In the genomic region with DNA sequence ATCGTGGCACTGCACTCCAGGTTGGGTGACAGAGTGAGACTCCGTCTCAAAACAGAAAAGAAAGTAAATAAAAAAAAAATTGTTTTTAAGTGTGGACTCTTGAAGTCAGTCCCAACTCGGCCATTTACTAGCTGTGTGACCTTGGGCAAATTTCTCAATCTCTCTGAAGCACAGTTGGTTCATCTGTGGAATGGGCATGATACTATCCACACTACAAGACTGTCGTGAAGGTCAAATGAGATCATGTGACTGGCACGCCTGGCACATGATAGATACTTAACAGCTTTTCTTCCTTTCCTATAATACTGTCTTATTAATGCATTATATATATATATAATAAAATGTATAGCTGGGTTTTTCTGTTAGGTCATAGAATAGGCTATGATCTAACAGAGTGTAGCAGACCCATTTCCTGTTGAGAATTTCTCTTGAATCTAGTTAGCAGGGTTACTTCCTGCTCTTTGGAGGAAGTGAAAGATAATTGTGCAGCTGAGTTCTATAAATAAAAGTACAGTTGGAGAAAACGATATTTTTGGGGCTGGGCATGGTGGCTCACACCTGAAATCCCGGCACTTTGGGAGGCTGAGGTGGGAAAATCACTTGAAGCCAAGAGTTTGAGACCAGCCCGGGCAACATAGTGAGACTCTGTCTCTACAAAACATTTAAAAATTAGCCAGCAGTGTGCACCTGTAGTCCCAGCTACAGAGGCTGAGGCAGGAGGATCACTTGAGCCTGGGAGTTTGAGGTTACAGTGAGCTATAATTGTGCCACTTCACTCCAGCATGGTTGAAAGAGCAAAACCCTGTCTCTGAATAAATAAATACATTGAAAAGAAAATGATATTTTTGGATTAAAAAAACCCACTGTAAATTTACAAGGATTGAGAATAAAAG, we compare ENCODE assay signal across 9 cellular contexts. TPM values are rescaled to one million over a fixed set of nuclear protein-coding genes. Genes with fewer than 3 reads are reported as not detected.
DNase-seq lines count a peak whose midpoint lies in the region; ATAC-seq and TF ChIP-seq lines count a peak whose summit lies in the region.
"Had no signal": no experiment of that assay in that cellular context is flagged by ENCODE, and none has a peak within 500 bp of the region (broad histone marks: within the 10 kb centered on the region; RNA-seq: fewer than 3 reads in every experiment).

No MANE protein-coding gene starts in this region.

- H3K27me3 Mint-ChIP-seq in T-helper 17 cell (no peaks in the 10 kb centered on the region), memory B cell (no peaks in the 10 kb centered on the region)

- no peaks in the 10 kb centered on the region for H3K9me3 Mint-ChIP-seq in memory B cell

- H3K36me3 ChIP-seq in GM06990 (ENCODE audit: control insufficient read depth, insufficient read depth, low read length), result no peaks in the 10 kb centered on the region

- no peaks in the 10 kb centered on the region for H3K27me3 ChIP-seq in GM06990 (replicated peaks; ENCODE audit: control insufficient read depth, insufficient read depth, low read length)

- no peaks in the 10 kb centered on the region for H3K9me3 ChIP-seq in T-helper 17 cell (ENCODE audit: control insufficient read depth, low read length, poor library complexity, severe bottlenecking)

- no peak for TF ChIP-seq CTCF in GM06990 (IDR thresholded peaks at IDR 0.05; ENCODE audit: insufficient read depth, low read length, poor library complexity, severe bottlenecking)

- H3K36me3 Mint-ChIP-seq in T-helper 17 cell (ENCODE audit: low read depth) (no peaks in the 10 kb centered on the region), memory B cell (peaks cover 21% of the 10 kb centered on the region)

- H3K27ac Mint-ChIP-seq in T-helper 17 cell (peak overlapping the region; percentile 74), memory B cell (peak overlapping the region; percentile 81)

- H3K4me3 Mint-ChIP-seq in T-helper 17 cell (peak overlapping the region; percentile 7), memory B cell (peak overlapping the region; percentile 68)

- DNase-seq in GM06990 (ENCODE audit: extremely low read depth, insufficient read length) (peak; percentile 46), HT1080 (ENCODE audit: low read depth) (peak; percentile 57), T-helper 17 cell (no peak), memory B cell (ENCODE audit: low spot score in 2 of 2) (peak in 1 of 2 donors; percentile 27), retina (no peak), NCI-H1436 treated with DMSO at 0.1 percent for 48 hours (lab: John Stamatoyannopoulos, UW) (no peak)
- DNase-seq in activated effector memory CD4-positive, alpha-beta T cell treated with Interleukin-2 at 50 U/mL for 16 hours, result no peak
- DNase-seq: NCI-H510A had no signal

- peak; percentile 52 for ATAC-seq in T-helper 17 cell
- ATAC-seq in memory B cell (ENCODE audit: low read depth), result peak; percentile 99
- ATAC-seq in GM18502 (IDR thresholded peaks at IDR 0.05; ENCODE audit: poor library complexity, unreplicated experiment), result no peak

- peaks cover 15% of the 10 kb centered on the region for H3K4me1 Mint-ChIP-seq in T-helper 17 cell
- H3K4me1 Mint-ChIP-seq in memory B cell, result peaks cover 33% of the 10 kb centered on the region

- no peak overlapping the region for H3K4me3 ChIP-seq in GM06990 (replicated peaks; ENCODE audit: low read depth, low read length)

RNA-seq across cellular contexts. Expression of a gene that starts 7.3 kb away (rescaled TPM):
- 7.3 and 8.2 TPM in 2 replicates for total RNA-seq in HT1080 (2014; rRNA removed; shearing (Covaris generic))
- polyA plus RNA-seq in HT1080 (2015; cell fraction: cytosol; rRNA removed), result 15.5 and 16.3 TPM in 2 replicates
- 39.7 and 40.7 TPM in 2 replicates for polyA plus RNA-seq in HT1080 (2015; cell fraction: nucleus; rRNA removed)
- total RNA-seq in T-helper 17 cell, result 1 to 10 TPM; 1.0 to 1.4 TPM

RNA-seq across cellular contexts. Expression of a gene that starts 40.6 kb away (rescaled TPM):
- total RNA-seq in HT1080 (2014; rRNA removed; shearing (Covaris generic)), result 11.6 and 13.8 TPM in 2 replicates
- 14.0 and 17.4 TPM in 2 replicates for polyA plus RNA-seq in HT1080 (2015; cell fraction: cytosol; rRNA removed)
- 48.8 and 63.3 TPM in 2 replicates for polyA plus RNA-seq in HT1080 (2015; cell fraction: nucleus; rRNA removed)
- 10 to 100 TPM; 37.1 to 39.0 TPM for total RNA-seq in T-helper 17 cell

RNA-seq across cellular contexts. Expression of a gene that starts 49.9 kb away (rescaled TPM):
- total RNA-seq in HT1080 (2014; rRNA removed; shearing (Covaris generic)), result 250 and 611 TPM in 2 replicates
- 722 and 1,249 TPM in 2 replicates for polyA plus RNA-seq in HT1080 (2015; cell fraction: cytosol; rRNA removed)
- polyA plus RNA-seq in HT1080 (2015; cell fraction: nucleus; rRNA removed), result 4,423 and 5,570 TPM in 2 replicates
- 1,000 to 10,000 TPM; 2,533 to 2,679 TPM for total RNA-seq in T-helper 17 cell

RNA-seq across cellular contexts. Expression of a gene that starts 50.5 kb away (rescaled TPM):
- 18.5 and 21.6 TPM in 2 replicates for total RNA-seq in HT1080 (2014; rRNA removed; shearing (Covaris generic))
- polyA plus RNA-seq in HT1080 (2015; cell fraction: cytosol; rRNA removed), result 16.4 and 34.3 TPM in 2 replicates
- 141 and 144 TPM in 2 replicates for polyA plus RNA-seq in HT1080 (2015; cell fraction: nucleus; rRNA removed)
- total RNA-seq in T-helper 17 cell, result 100 to 1,000 TPM; 130 to 143 TPM

Comparison
In these comparisons a context has a peak if more than half of its experiments do, and no peak if none do; other contexts are left out.
1. DNase-seq: peak in GM06990 (single experiment) and HT1080 (single experiment); none in T-helper 17 cell (0 of 3), activated effector memory CD4-positive, alpha-beta T cell treated with Interleukin-2 at 50 U/mL for 16 hours (single experiment), retina (single experiment) and NCI-H1436 treated with DMSO at 0.1 percent for 48 hours (single experiment).